Comparison of ENCODE assay signal across 15 cellular contexts in genomic region chr3:188775412-188775811, GRCh38.
DNase-seq lines count a peak whose midpoint lies in the region; ATAC-seq and TF ChIP-seq lines count a peak whose summit lies in the region.
"Had no signal": no experiment of that assay in that cellular context is flagged by ENCODE, and none has a peak within 500 bp of the region (broad histone marks: within the 10 kb centered on the region; RNA-seq: fewer than 3 reads in every experiment).

No MANE protein-coding gene starts in this region.

- H3K9me3 ChIP-seq in Caco-2, result no peaks in the 10 kb centered on the region; the same call in 1 of the 2 replicates
- H3K9me3 ChIP-seq: BLaER1 had no signal

- CTCF ChIA-PET in Caco-2 (lab: Charles Lee), result no interaction called here

- intact Hi-C loops in Caco-2 (cut with micrococcal nuclease; ENCODE audit: unreplicated experiment), result no loop called here

- H3K27me3 ChIP-seq in Caco-2 (replicated peaks; ENCODE audit: control insufficient read depth, insufficient read depth, low read length), result no peaks in the 10 kb centered on the region
- H3K27me3 ChIP-seq: BLaER1 had no signal

- no peaks in the 10 kb centered on the region for H3K36me3 Mint-ChIP-seq in Caco-2 (ENCODE audit: insufficient read depth, unreplicated experiment)

- DNase-seq in NCI-H748 (lab: John Stamatoyannopoulos, UW; ENCODE audit: unreplicated experiment) (peak; percentile 0), NCI-H748 treated with DMSO at 0.1 percent for 48 hours (lab: John Stamatoyannopoulos, UW) (no peak), Caco-2 (no peak), cerebellum (ENCODE audit: low spot score) (peak; percentile 23), left lobe of liver (ENCODE audit: low spot score) (peak; percentile 62), KG1 (lab: John Stamatoyannopoulos, UW) (no peak), GM19238 (ENCODE audit: insufficient read length, low spot score) (no peak)
- DNase-seq: AML-193; CD8-positive, alpha-beta memory T cell; DMS53; GM23248; IMR-90 had no signal

- TF ChIP-seq CTCF in Caco-2 (IDR thresholded peaks at IDR 0.05; ENCODE audit: insufficient read depth in 1 of 2, low read depth in 1 of 2, low read length in 1 of 2, severe bottlenecking in 1 of 2, unreplicated experiment in 1 of 2), result no peak

- H3K4me1 ChIP-seq in Caco-2, result no peaks in the 10 kb centered on the region
- H3K4me1 ChIP-seq: BLaER1 had no signal

- H3K27me3 Mint-ChIP-seq in Caco-2 (ENCODE audit: insufficient read depth, unreplicated experiment), result no peaks in the 10 kb centered on the region
- H3K27me3 Mint-ChIP-seq: CD8-positive, alpha-beta memory T cell had no signal

- BruUV-seq in Caco-2 (replicated peaks; lab: Mats Ljungman, UMichigan), result no TSS peak

- no peaks in the 10 kb centered on the region for H3K36me3 ChIP-seq in Caco-2 (ENCODE audit: control insufficient read depth, insufficient read depth, low read length)
- H3K36me3 ChIP-seq: BLaER1 had no signal

- ATAC-seq in left lobe of liver, result peak; percentile 73
- ATAC-seq: GM12878, HCT116 had no signal

- no peak overlapping the region for H3K4me3 Mint-ChIP-seq in Caco-2 (ENCODE audit: unreplicated experiment)
- H3K4me3 Mint-ChIP-seq: CD8-positive, alpha-beta memory T cell had no signal

- POLR2A ChIA-PET in Caco-2 (lab: Charles Lee), result no interaction called here

- H3K4me3 ChIP-seq in Caco-2 (ENCODE audit: low read depth, low read length), result no peak overlapping the region
- H3K4me3 ChIP-seq: BLaER1, GM12878, GM23248 had no signal

- H3K4me1 Mint-ChIP-seq in Caco-2 (ENCODE audit: low read depth, unreplicated experiment), result peaks cover 29% of the 10 kb centered on the region
- H3K4me1 Mint-ChIP-seq: CD8-positive, alpha-beta memory T cell had no signal

- no peaks in the 10 kb centered on the region for H3K9me3 Mint-ChIP-seq in Caco-2 (ENCODE audit: unreplicated experiment)
- H3K9me3 Mint-ChIP-seq: CD8-positive, alpha-beta memory T cell had no signal

- H3K27ac Mint-ChIP-seq in Caco-2 (ENCODE audit: unreplicated experiment), result peak overlapping the region; percentile 45

Comparison
In these comparisons a context has a peak if more than half of its experiments do, and no peak if none do; other contexts are left out.
1. DNase-seq: peak in NCI-H748 (single experiment), cerebellum (single experiment) and left lobe of liver (single experiment); none in NCI-H748 treated with DMSO at 0.1 percent for 48 hours (single experiment), Caco-2 (0 of 2), KG1 (single experiment) and GM19238 (single experiment).